Comparison of ENCODE assay signal across 8 cellular contexts in genomic region chr19:58557253-58558065, GRCh38. TPM values are rescaled to one million over a fixed set of nuclear protein-coding genes. Genes with fewer than 3 reads are reported as not detected.
A peak's percentile ranks its signal among the peaks of the same experiment; 100 is the strongest.
DNase-seq lines count a peak whose midpoint lies in the region; ATAC-seq and TF ChIP-seq lines count a peak whose summit lies in the region.

No MANE protein-coding gene starts in this region.

- H3K27me3 ChIP-seq in right lobe of liver: no peaks in the 10 kb centered on the region
- no peaks in the 10 kb centered on the region for H3K27me3 ChIP-seq in thyroid gland

- DNase-seq in activated CD8-positive, alpha-beta memory T cell treated with anti-CD3 and anti-CD28 coated beads, Interleukin-2, amount 50 U/mL, for 48 hours: peak; percentile 53
- DNase-seq in activated CD8-positive, alpha-beta memory T cell treated with anti-CD3 and anti-CD28 coated beads, Interleukin-2, amount 50 U/mL, for 4 hours: no peak
- no peak for DNase-seq in astrocyte of the cerebellum (ENCODE audit: low read depth)
- DNase-seq in right lobe of liver: no peak
- no peak for DNase-seq in thyroid gland
- no peak for DNase-seq in NCI-H2196 treated with DMSO at 0.1 percent for 48 hours (lab: John Stamatoyannopoulos, UW; ENCODE audit: unreplicated experiment)

- H3K4me1 ChIP-seq in right lobe of liver (peaks cover 0 to 39% (median 10%) of the 10 kb centered on the region in 4 donors), thyroid gland (peaks cover 40 to 57% of the 10 kb centered on the region in 2 donors)

- H3K36me3 ChIP-seq in right lobe of liver (peaks cover 0 to 20% (median 2%) of the 10 kb centered on the region in 4 donors), thyroid gland (peaks cover 14 to 20% of the 10 kb centered on the region in 2 donors)

- no peak for TF ChIP-seq CTCF in astrocyte of the cerebellum (IDR thresholded peaks at IDR 0.05; ENCODE audit: low read depth, low read length, missing control alignments)
- no peak for TF ChIP-seq CTCF in right lobe of liver (IDR thresholded peaks at IDR 0.05)
- TF ChIP-seq CTCF in thyroid gland (IDR thresholded peaks at IDR 0.05): no peak

- in situ Hi-C loops in astrocyte of the cerebellum (cut with HindIII; ENCODE audit: low sequenced_read_pairs): no loop called here

- TF ChIP-seq POLR2A in right lobe of liver (IDR thresholded peaks at IDR 0.05): no peak
- no peak for TF ChIP-seq POLR2A in thyroid gland (IDR thresholded peaks at IDR 0.05)

- WGBS in right lobe of liver (ENCODE audit: insufficient coverage, low coverage, low lambda C conversion rate, missing lambda C conversion rate): 7% methylated on average over 8 of the region's 11 CpGs
- 25 to 30% methylated on average over 11 of the region's 11 CpGs for WGBS in thyroid gland, 2 donors

- no peaks in the 10 kb centered on the region for H3K9me3 ChIP-seq in right lobe of liver
- H3K9me3 ChIP-seq in thyroid gland: no peaks in the 10 kb centered on the region

- intact Hi-C loops in right lobe of liver (cut with DNase I) (no loop called here), thyroid gland (cut with DNase I) (no loop called here)

- H3K4me3 ChIP-seq in astrocyte of the cerebellum (ENCODE audit: low read depth, low read length) (peak overlapping the region; percentile 78), right lobe of liver (peak overlapping the region; percentile 60 to 95 (median 89)), thyroid gland (replicated peaks in 1 of 3) (peak overlapping the region; percentile 61 to 90 (median 83))

- ATAC-seq in right lobe of liver: no peak
- ATAC-seq in HG03108 (IDR thresholded peaks at IDR 0.05; ENCODE audit: unreplicated experiment): no peak
- no peak for ATAC-seq in GM18517 (IDR thresholded peaks at IDR 0.05; ENCODE audit: unreplicated experiment)

- H3K27ac ChIP-seq in right lobe of liver: peak overlapping the region; percentile 40 to 100 (median 98)
- peak overlapping the region; percentile 87 to 100 (median 98) for H3K27ac ChIP-seq in thyroid gland

RNA-seq across cellular contexts. Expression of gene UBE2M, which starts 1.0 kb away (rescaled TPM):
- 10 to 100 TPM; 16.0 to 23.5 (median 20.7) TPM for total RNA-seq in right lobe of liver
- 10 to 100 TPM; 17.2 to 28.5 (median 20.3) TPM for total RNA-seq in thyroid gland

RNA-seq across cellular contexts. Expression of gene CHMP2A, which starts 2.6 kb away (rescaled TPM):
- total RNA-seq in right lobe of liver (10 to 100 TPM; 62.1 to 90.9 (median 70.7) TPM), thyroid gland (100 to 1,000 TPM; 123 to 155 (median 148) TPM)

RNA-seq across cellular contexts. Expression of gene TRIM28, which starts 13.6 kb away (rescaled TPM):
- total RNA-seq in right lobe of liver: 100 to 1,000 TPM in 3 of 6 experiments, 10 to 100 TPM in 3; 75.4 to 106 (median 94.7) TPM
- 100 to 1,000 TPM; 195 to 237 (median 218) TPM for total RNA-seq in thyroid gland

RNA-seq across cellular contexts. Expression of gene MZF1, which starts 15.7 kb away (rescaled TPM):
- 10 to 100 TPM in 5 of 6 experiments, 1 to 10 TPM in 1; 8.2 to 19.9 (median 14.1) TPM for total RNA-seq in right lobe of liver
- total RNA-seq in thyroid gland: 10 to 100 TPM; 55.0 to 82.7 (median 70.5) TPM

RNA-seq across cellular contexts. Expression of gene ZBTB45, which starts 37.8 kb away (rescaled TPM):
- total RNA-seq in right lobe of liver (1 to 10 TPM; 3.5 to 4.8 (median 4.3) TPM), thyroid gland (10 to 100 TPM in 1 of 4 donors, 1 to 10 TPM in 3; 6.9 to 17.7 (median 8.5) TPM)
